10 cellular contexts compared by ENCODE assay signal in genomic region chr1:30847358-30847972, GRCh38.
DNase-seq lines count a peak whose midpoint lies in the region; ATAC-seq and TF ChIP-seq lines count a peak whose summit lies in the region.
"Had no signal": no experiment of that assay in that cellular context is flagged by ENCODE, and none has a peak within 500 bp of the region (broad histone marks: within the 10 kb centered on the region; RNA-seq: fewer than 3 reads in every experiment).

No MANE protein-coding gene starts in this region.

- CTCF ChIA-PET in Calu3 (lab: Charles Lee) = interaction anchor here (0.6 to 1.5 kb wide), 6 partner anchors 19 to 762 kb away, joined by 3 to 5 read pairs (median 3); no protein-coding TSS in a partner anchor

- DNase-seq in Calu3 = peak; percentile 92
- no peak for DNase-seq in RWPE2 (ENCODE audit: low spot score)
- DNase-seq in glomerular visceral epithelial cell (ENCODE audit: extremely low spot score) = peak; percentile 40
- DNase-seq in occipital lobe (lab: John Stamatoyannopoulos, UW) = peak; percentile 73
- DNase-seq in T-helper 1 cell = no peak
- DNase-seq in NCI-H1105 (lab: John Stamatoyannopoulos, UW) = no peak
- no peak for DNase-seq in HuH-7.5 (ENCODE audit: low spot score)
- DNase-seq in DMS 273 (lab: John Stamatoyannopoulos, UW; ENCODE audit: unreplicated experiment) = no peak
- DNase-seq: DMS79 treated with DMSO at 0.1 percent for 48 hours, T-helper 9 cell had no signal

- BruUV-seq in Calu3 (replicated peaks; lab: Mats Ljungman, UMichigan) = no TSS peak

- H3K27ac ChIP-seq in RWPE2 (ENCODE audit: poor library complexity, severe bottlenecking) = no peak overlapping the region

- peaks cover 10% of the 10 kb centered on the region for H3K27me3 Mint-ChIP-seq in Calu3 (ENCODE audit: unreplicated experiment)

- no peak overlapping the region for H3K4me3 ChIP-seq in RWPE2 (ENCODE audit: severe bottlenecking)

- peak overlapping the region; percentile 54 for H3K27ac Mint-ChIP-seq in Calu3 (ENCODE audit: unreplicated experiment)

- peaks cover 27% of the 10 kb centered on the region for H3K4me1 Mint-ChIP-seq in Calu3 (ENCODE audit: low read depth, unreplicated experiment)

- no peaks in the 10 kb centered on the region for H3K36me3 ChIP-seq in RWPE2 (ENCODE audit: low read depth)

- no peaks in the 10 kb centered on the region for H3K9me3 Mint-ChIP-seq in Calu3 (ENCODE audit: low read depth, unreplicated experiment)

- TF ChIP-seq CTCF in Calu3 (IDR thresholded peaks at IDR 0.05; ENCODE audit: unreplicated experiment) (no peak), RWPE2 (IDR thresholded peaks at IDR 0.05; ENCODE audit: poor library complexity, severe bottlenecking) (no peak)

- no peaks in the 10 kb centered on the region for H3K27me3 ChIP-seq in RWPE2 (ENCODE audit: insufficient read depth, poor library complexity, severe bottlenecking)

- intact Hi-C loops in Calu3 (cut with micrococcal nuclease; ENCODE audit: unreplicated experiment) = no loop called here

- no peaks in the 10 kb centered on the region for H3K9me3 ChIP-seq in RWPE2 (ENCODE audit: severe bottlenecking)

- H3K4me1 ChIP-seq in RWPE2 (ENCODE audit: insufficient read depth, poor library complexity, severe bottlenecking) = no peaks in the 10 kb centered on the region

- ATAC-seq in RWPE2 (ENCODE audit: low read depth) = peak; percentile 38; the same call in 1 of the 3 replicates

- no peak overlapping the region for H3K4me3 Mint-ChIP-seq in Calu3 (ENCODE audit: low read depth, unreplicated experiment)

- H3K36me3 Mint-ChIP-seq in Calu3 (ENCODE audit: insufficient read depth, unreplicated experiment) = peaks cover 12% of the 10 kb centered on the region

Comparison
In these comparisons a context has a peak if more than half of its experiments do, and no peak if none do; other contexts are left out.
1. DNase-seq: peak in Calu3 (single experiment), glomerular visceral epithelial cell (single experiment) and occipital lobe (single experiment); none in RWPE2 (single experiment), T-helper 1 cell (0 of 5), NCI-H1105 (single experiment), HuH-7.5 (single experiment) and DMS 273 (single experiment).